33 cellular contexts compared by ENCODE assay signal in genomic region chr4:65393078-65393477, GRCh38.
DNase-seq lines count a peak whose midpoint lies in the region; ATAC-seq, FAIRE-seq and TF ChIP-seq lines count a peak whose summit lies in the region.
"Had no signal": no experiment of that assay in that cellular context is flagged by ENCODE, and none has a peak within 500 bp of the region (broad histone marks: within the 10 kb centered on the region; RNA-seq: fewer than 3 reads in every experiment).

No MANE protein-coding gene starts in this region.

- RAD21 ChIA-PET in GM12878 (lab: Charles Lee; ENCODE audit: unreplicated experiment): no interaction called here

- BruUV-seq in GM12878 (replicated peaks; lab: Mats Ljungman, UMichigan): no TSS peak

- H3K9me3 ChIP-seq in GM12878 (replicated peaks; ENCODE audit: control insufficient read depth, insufficient read depth, low read length) (no peaks in the 10 kb centered on the region), thyroid gland (no peaks in the 10 kb centered on the region)
- no peaks in the 10 kb centered on the region for H3K9me3 ChIP-seq in CD8-positive, alpha-beta T cell (ENCODE audit: low read length)
- H3K9me3 ChIP-seq: right lobe of liver had no signal

- POLR2A ChIA-PET in GM12878 (lab: Charles Lee): no interaction called here
- POLR2A ChIA-PET in CD8-positive, alpha-beta T cell (lab: Charles Lee): no interaction called here

- H3K4me3 Mint-ChIP-seq in CD8-positive, alpha-beta T cell: no peak overlapping the region
- H3K4me3 Mint-ChIP-seq: activated CD4-positive, alpha-beta T cell treated with anti-CD3 and anti-CD28 coated beads, Interleukin-2, amount 10 ng/mL, durations not matched to agents 24 days and 14 days; activated T-cell treated with anti-CD3 and anti-CD28 coated beads, Interleukin-2, amount 50 U/mL, for 4 hours; brain; H9; IgD-negative memory B cell; stimulated activated effector memory CD8-positive, alpha-beta T cell treated with anti-CD3 and anti-CD28 coated beads, Interleukin-12 subunit alpha, Interleukin-12 subunit beta, amount 100 ng/mL, for 72 hours had no signal

- H3K27ac ChIP-seq in GM12878 (ENCODE audit: control insufficient read depth, insufficient read depth) (no peak overlapping the region), thyroid gland (no peak overlapping the region)
- H3K27ac ChIP-seq in CD8-positive, alpha-beta T cell (ENCODE audit: low read depth, low read length): no peak overlapping the region
- H3K27ac ChIP-seq: dorsolateral prefrontal cortex, left ventricle myocardium inferior, right lobe of liver, WERI-Rb-1 had no signal

- no peak overlapping the region for H3K4me2 ChIP-seq in GM12878 (ENCODE audit: control insufficient read depth, insufficient read depth)

- no peak for TF ChIP-seq POLR2A in GM12878 (IDR thresholded peaks at IDR 0.05; ENCODE audit: low read depth, low read length)
- no peak for TF ChIP-seq POLR2A in thyroid gland (IDR thresholded peaks at IDR 0.05)

- intact Hi-C loops in GM12878 (cut with micrococcal nuclease; ENCODE audit: unreplicated experiment) (no loop called here), thyroid gland (cut with DNase I) (no loop called here)
- intact Hi-C loops in CD8-positive, alpha-beta T cell (cut with DNase I, micrococcal nuclease): no loop called here

- TF ChIP-seq CTCF in GM12878 (IDR thresholded peaks at IDR 0.05 in 2 of 3, conservative IDR thresholded peaks at IDR 0.05 in 1 of 3; ENCODE audit: control insufficient read depth in 2 of 3, extremely low read depth in 1 of 3, insufficient read depth in 1 of 3, low read depth in 3 of 3, low read length in 3 of 3): no peak
- TF ChIP-seq CTCF in CD8-positive, alpha-beta T cell (IDR thresholded peaks at IDR 0.05): no peak
- no peak for TF ChIP-seq CTCF in thyroid gland (IDR thresholded peaks at IDR 0.05)
- TF ChIP-seq CTCF in omental fat pad (IDR thresholded peaks at IDR 0.05): no peak

- FAIRE-seq in GM12878 (lab: Jason Lieb, UNC): no peak

- H3K79me2 ChIP-seq in GM12878 (ENCODE audit: control insufficient read depth, insufficient read depth, low read length): no peaks in the 10 kb centered on the region

- peak; percentile 80 for ATAC-seq in GM18870 (IDR thresholded peaks at IDR 0.05; ENCODE audit: unreplicated experiment)
- peak; percentile 54 for ATAC-seq in HG02938 (IDR thresholded peaks at IDR 0.05; ENCODE audit: unreplicated experiment)
- ATAC-seq in HG03565 (IDR thresholded peaks at IDR 0.05; ENCODE audit: unreplicated experiment): peak; percentile 48
- peak; percentile 65 for ATAC-seq in GM12878
- ATAC-seq in CD8-positive, alpha-beta T cell: no peak
- no peak for ATAC-seq in omental fat pad (ENCODE audit: low FRiP score)
- ATAC-seq: activated T-cell treated with anti-CD3 and anti-CD28 coated beads, Interleukin-2, amount 50 U/mL, for 4 hours; Panc1; right lobe of liver; stimulated activated effector memory CD8-positive, alpha-beta T cell treated with anti-CD3 and anti-CD28 coated beads, Interleukin-12 subunit alpha, Interleukin-12 subunit beta, amount 100 ng/mL, for 72 hours had no signal

- H3K27ac Mint-ChIP-seq in CD8-positive, alpha-beta T cell: no peak overlapping the region
- H3K27ac Mint-ChIP-seq: activated CD4-positive, alpha-beta T cell treated with anti-CD3 and anti-CD28 coated beads, Interleukin-2, amount 10 ng/mL, durations not matched to agents 24 days and 14 days; brain; H9; IgD-negative memory B cell; progenitor cell of endocrine pancreas; stimulated activated effector memory CD8-positive, alpha-beta T cell treated with anti-CD3 and anti-CD28 coated beads, Interleukin-12 subunit alpha, Interleukin-12 subunit beta, amount 100 ng/mL, for 72 hours had no signal

- no peaks in the 10 kb centered on the region for H3K4me1 Mint-ChIP-seq in CD8-positive, alpha-beta T cell (ENCODE audit: low read depth)
- H3K4me1 Mint-ChIP-seq: activated CD4-positive, alpha-beta T cell treated with anti-CD3 and anti-CD28 coated beads, Interleukin-2, amount 10 ng/mL, durations not matched to agents 24 days and 14 days; brain; H9; IgD-negative memory B cell; stimulated activated effector memory CD8-positive, alpha-beta T cell treated with anti-CD3 and anti-CD28 coated beads, Interleukin-12 subunit alpha, Interleukin-12 subunit beta, amount 100 ng/mL, for 72 hours had no signal

- SMC1A ChIA-PET in GM12878 (lab: Charles Lee; ENCODE audit: uncharacterized antibody, unreplicated experiment): interaction anchor here (1.3 kb wide), 1 partner anchor 11 kb away, joined by 3 read pairs; no protein-coding TSS in a partner anchor

- no peak for DNase-seq in GM12878 (ENCODE audit: low read depth, low spot score)
- DNase-seq in epidermal melanocyte (ENCODE audit: insufficient read length, low spot score): no peak
- no peak for DNase-seq in CD8-positive, alpha-beta T cell
- DNase-seq in thyroid gland: no peak
- no peak for DNase-seq in omental fat pad (ENCODE audit: low spot score)
- DNase-seq: activated CD4-positive, alpha-beta T cell treated with anti-CD3 and anti-CD28 coated beads, Interleukin-2, amount 10 ng/mL, durations not matched to agents 24 days and 14 days; activated gamma-delta T cell treated with Interleukin-2 at 50 U/mL for 16 hours; activated T-cell treated with anti-CD3 and anti-CD28 coated beads, Interleukin-2, amount 50 U/mL, for 4 hours; cerebellar nuclear complex; COR-L47; DMS79; dorsolateral prefrontal cortex; GDM1; H9; left ventricle myocardium inferior; mesendoderm; NCI-H1417; NCI-H2081 treated with DMSO at 0.1 percent for 48 hours; right lobe of liver; stimulated activated CD4-positive, alpha-beta T cell treated with anti-CD3 and anti-CD28 coated beads, Interleukin-12 subunit alpha, Interleukin-12 subunit beta, amount 100 ng/mL, for 4 hours; stimulated activated CD4-positive, alpha-beta T cell treated with anti-CD3 and anti-CD28 coated beads, Interleukin-4, amount 100 ng/mL, for 1 hour; SW 1271; T-helper 9 cell; WERI-Rb-1 had no signal

- no peaks in the 10 kb centered on the region for H3K4me1 ChIP-seq in GM12878 (ENCODE audit: control insufficient read depth, insufficient read depth, low read length)
- H3K4me1 ChIP-seq in CD8-positive, alpha-beta T cell (ENCODE audit: insufficient read depth, low read length): no peaks in the 10 kb centered on the region
- no peaks in the 10 kb centered on the region for H3K4me1 ChIP-seq in thyroid gland
- H3K4me1 ChIP-seq: left ventricle myocardium inferior had no signal

- in situ Hi-C loops in GM12878 (cut with MboI): no loop called here

- peaks cover 19% of the 10 kb centered on the region for H3K9me3 Mint-ChIP-seq in CD8-positive, alpha-beta T cell
- H3K9me3 Mint-ChIP-seq: activated CD4-positive, alpha-beta T cell treated with anti-CD3 and anti-CD28 coated beads, Interleukin-2, amount 10 ng/mL, durations not matched to agents 24 days and 14 days had no signal

- 0% methylated on average over 1 of the region's 1 CpG for WGBS in GM12878 (ENCODE audit: insufficient coverage, insufficient replicate concordance, low lambda C conversion rate, missing lambda C conversion rate)
- 61 to 74% methylated on average over 1 of the region's 1 CpG for WGBS in thyroid gland, 2 donors

- no peak for TF ChIP-seq RAD21 in GM12878 (IDR thresholded peaks at IDR 0.05; ENCODE audit: insufficient read depth, low read depth, low read length)

- no peak for TF ChIP-seq EP300 in GM12878 (IDR thresholded peaks at IDR 0.05; ENCODE audit: borderline replicate concordance in 1 of 2, control insufficient read depth in 1 of 2, low read depth in 2 of 2, low read length in 2 of 2)

- CTCF ChIA-PET in GM12878 (lab: Yijun Ruan, JAX): no interaction called here
- CTCF ChIA-PET in CD8-positive, alpha-beta T cell (lab: Charles Lee): no interaction called here

- no peaks in the 10 kb centered on the region for H3K36me3 Mint-ChIP-seq in CD8-positive, alpha-beta T cell
- H3K36me3 Mint-ChIP-seq: IgD-negative memory B cell; stimulated activated effector memory CD8-positive, alpha-beta T cell treated with anti-CD3 and anti-CD28 coated beads, Interleukin-12 subunit alpha, Interleukin-12 subunit beta, amount 100 ng/mL, for 72 hours had no signal

- H3K4me3 ChIP-seq in GM12878 (no peak overlapping the region), thyroid gland (replicated peaks in 1 of 3) (no peak overlapping the region)
- H3K4me3 ChIP-seq in CD8-positive, alpha-beta T cell (ENCODE audit: low read depth, low read length): no peak overlapping the region
- H3K4me3 ChIP-seq: BLaER1 treated with 17β-estradiol and CSF1 and Interleukin-3, amounts not matched to agents 10 nM and 100 nM; dorsolateral prefrontal cortex; left ventricle myocardium inferior; right lobe of liver had no signal

- no peak overlapping the region for H3K9ac ChIP-seq in GM12878 (ENCODE audit: control insufficient read depth, insufficient read depth, low read length)
- H3K9ac ChIP-seq: BLaER1 treated with 17β-estradiol and CSF1 and Interleukin-3, amounts not matched to agents 10 nM and 100 nM had no signal

- no peak overlapping the region for H2AFZ ChIP-seq in GM12878 (ENCODE audit: control insufficient read depth, low read depth, low read length)

- no peaks in the 10 kb centered on the region for H4K20me1 ChIP-seq in GM12878 (ENCODE audit: control insufficient read depth, insufficient read depth)
- H4K20me1 ChIP-seq: BLaER1 treated with 17β-estradiol and CSF1 and Interleukin-3, amounts not matched to agents 10 nM and 100 nM had no signal

- H3K36me3 ChIP-seq in GM12878 (ENCODE audit: control insufficient read depth in 2 of 2, insufficient read depth in 2 of 2, low read length in 1 of 2): no peaks in the 10 kb centered on the region
- H3K36me3 ChIP-seq in CD8-positive, alpha-beta T cell (ENCODE audit: insufficient read depth, low read length): no peaks in the 10 kb centered on the region
- H3K36me3 ChIP-seq in thyroid gland: no peaks in the 10 kb centered on the region
- H3K36me3 ChIP-seq: BLaER1 treated with 17β-estradiol and CSF1 and Interleukin-3, amounts not matched to agents 10 nM and 100 nM; left ventricle myocardium inferior; right lobe of liver; WERI-Rb-1 had no signal

- H3K27me3 ChIP-seq in GM12878 (replicated peaks in 1 of 2; ENCODE audit: control insufficient read depth in 2 of 2, insufficient read depth in 2 of 2, low read length in 1 of 2) (no peaks in the 10 kb centered on the region), thyroid gland (no peaks in the 10 kb centered on the region)
- H3K27me3 ChIP-seq in CD8-positive, alpha-beta T cell (ENCODE audit: insufficient read depth, low read length): no peaks in the 10 kb centered on the region
- H3K27me3 ChIP-seq: BLaER1 treated with 17β-estradiol and CSF1 and Interleukin-3, amounts not matched to agents 10 nM and 100 nM; dorsolateral prefrontal cortex; right lobe of liver had no signal

- no peaks in the 10 kb centered on the region for H3K27me3 Mint-ChIP-seq in CD8-positive, alpha-beta T cell (ENCODE audit: low read depth)
- H3K27me3 Mint-ChIP-seq: activated CD4-positive, alpha-beta T cell treated with anti-CD3 and anti-CD28 coated beads, Interleukin-2, amount 10 ng/mL, durations not matched to agents 24 days and 14 days; brain; IgD-negative memory B cell had no signal

TF ChIP-seq in GM12878, 131 proteins besides CTCF, POLR2A, EP300 and RAD21 (continues in another document):
- TF ChIP-seq ZBED1 (IDR thresholded peaks at IDR 0.05; ENCODE audit: borderline replicate concordance): no peak

Comparison
In these comparisons a context has a peak if more than half of its experiments do, and no peak if none do; other contexts are left out.
1. ATAC-seq: peak in GM18870 (single experiment), HG02938 (single experiment), HG03565 (single experiment) and GM12878 (single experiment); none in CD8-positive, alpha-beta T cell (single experiment) and omental fat pad (single experiment).